1 cellular context compared by ENCODE assay signal in the genomic region with DNA sequence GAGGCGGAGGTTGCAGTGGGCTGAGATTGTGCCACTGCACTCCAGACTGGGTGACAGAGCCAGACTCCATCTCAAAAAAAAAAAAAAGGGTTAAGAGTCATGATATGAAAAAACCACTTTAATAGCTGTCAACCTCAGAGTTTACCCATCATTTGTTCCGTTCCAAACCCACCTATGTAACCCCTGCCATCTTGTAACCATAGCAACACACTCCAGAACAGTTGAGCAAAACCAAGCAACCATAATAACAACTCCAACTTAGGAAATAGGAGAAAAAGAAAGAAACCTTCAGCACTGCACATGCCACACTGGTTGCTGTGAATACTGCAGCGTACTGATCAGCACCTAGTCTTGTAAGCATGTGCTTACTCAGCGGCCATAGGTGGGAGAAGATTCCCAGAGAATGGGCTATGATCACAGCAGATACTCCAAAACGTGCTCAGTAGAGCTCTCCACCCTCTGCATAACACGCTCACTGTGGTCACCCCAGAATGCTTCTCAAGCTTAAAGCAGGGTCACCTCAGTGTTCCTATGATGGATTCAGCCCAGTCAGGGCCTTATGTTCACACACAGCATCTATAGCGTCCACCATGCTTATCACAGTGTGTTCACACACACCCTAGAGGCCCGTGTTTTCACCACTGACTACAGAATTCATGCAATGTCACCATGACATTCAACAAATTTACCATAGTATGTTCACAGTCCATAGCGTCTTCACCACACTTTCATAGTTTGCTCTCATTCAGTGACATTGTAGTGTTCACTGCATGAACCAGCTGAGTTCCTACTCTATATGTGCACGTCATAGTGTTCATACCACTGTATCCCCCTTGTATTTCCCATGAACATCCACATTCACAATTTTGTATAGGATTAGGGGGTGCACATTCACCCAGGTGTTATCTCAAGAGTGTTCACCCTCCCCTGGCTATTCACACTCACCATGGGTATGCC.
TF ChIP-seq lines count a peak whose summit lies in the region.

No MANE protein-coding gene starts in this region.

TF ChIP-seq in H1, 55 proteins besides CTCF, POLR2A, EP300 and RAD21:
- TF ChIP-seq CBX5 (IDR thresholded peaks at IDR 0.05; ENCODE audit: low read depth, low read length) (no peak), BCL11A (IDR thresholded peaks at IDR 0.05; ENCODE audit: low read depth in 2 of 2, low read length in 2 of 2) (no peak), HDAC2 (IDR thresholded peaks at IDR 0.05; ENCODE audit: borderline replicate concordance in 1 of 2, low read depth in 2 of 2, low read length in 2 of 2) (no peak), BACH1 (IDR thresholded peaks at IDR 0.05; ENCODE audit: low read length) (no peak), FOSL1 (IDR thresholded peaks at IDR 0.05; ENCODE audit: insufficient read depth, low read depth, low read length) (no peak), JUND (IDR thresholded peaks at IDR 0.05; ENCODE audit: low read length) (no peak)
